In the genomic region with DNA sequence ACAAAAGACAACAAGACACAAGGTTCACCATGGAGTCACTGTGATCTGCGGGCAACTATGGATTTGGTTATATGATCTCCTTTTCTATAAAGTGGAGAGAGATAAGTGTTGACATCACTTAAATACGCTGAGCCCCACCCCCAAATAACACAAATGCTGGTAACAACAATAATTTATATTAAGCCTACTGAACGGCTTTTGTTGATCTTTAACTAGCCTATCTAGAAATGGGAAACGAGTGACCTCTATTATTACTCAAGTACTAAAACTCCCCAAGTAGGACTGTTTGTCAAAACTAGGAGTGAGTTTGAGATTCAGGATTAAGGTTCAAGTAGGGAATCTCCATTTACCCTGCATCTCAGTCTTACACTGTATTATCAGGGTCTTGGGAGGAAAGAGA, we compare ENCODE assay signal across 10 cellular contexts. TPM values are rescaled to one million over a fixed set of nuclear protein-coding genes. Genes with fewer than 3 reads are reported as not detected.
A peak's percentile ranks its signal among the peaks of the same experiment; 100 is the strongest.
DNase-seq lines count a peak whose midpoint lies in the region; ATAC-seq and TF ChIP-seq lines count a peak whose summit lies in the region.
"Had no signal": no experiment of that assay in that cellular context is flagged by ENCODE, and none has a peak within 500 bp of the region (broad histone marks: within the 10 kb centered on the region; RNA-seq: fewer than 3 reads in every experiment).

No MANE protein-coding gene starts in this region.

- no peaks in the 10 kb centered on the region for H3K27me3 Mint-ChIP-seq in stimulated activated memory B cell treated with anti-CD40 and anti-IgM and Interleukin-4, amounts not matched to agents 10 μg/mL and 1 μg/mL and 100 μg/mL, for 72 hours
- H3K27me3 Mint-ChIP-seq: stimulated activated naive B cell treated with anti-CD40 and anti-IgM and Interleukin-4, amounts not matched to agents 10 μg/mL and 1 μg/mL and 100 μg/mL, for 72 hours had no signal

- no peaks in the 10 kb centered on the region for H3K9me3 ChIP-seq in SK-N-SH

- H3K4me3 ChIP-seq in GM12865 (ENCODE audit: low read depth, low read length): peak overlapping the region; percentile 31; the same call in 1 of the 2 replicates
- peak overlapping the region; percentile 43 to 65; a peak in 3 of 4 replicates for H3K4me3 ChIP-seq in SK-N-SH (ENCODE audit: low read depth in 2 of 2, low read length in 1 of 2)

- H3K36me3 ChIP-seq in SK-N-SH (replicated peaks in 1 of 2; ENCODE audit: control insufficient read depth in 1 of 2, insufficient read depth in 2 of 2, low read length in 1 of 2): peaks cover 0 to 4% of the 10 kb centered on the region in 2 experiments

- no peaks in the 10 kb centered on the region for H3K27me3 ChIP-seq in SK-N-SH (ENCODE audit: insufficient read depth)

- CTCF ChIA-PET in SK-N-SH (lab: Yijun Ruan, JAX): interaction anchor here (1.3 kb wide), 1 partner anchor 18 kb away, joined by 4 read pairs; no protein-coding TSS in a partner anchor

- peaks cover 0 to 23% of the 10 kb centered on the region in 2 experiments; a peak in 2 of 4 replicates for H3K4me1 ChIP-seq in SK-N-SH (ENCODE audit: control insufficient read depth in 1 of 2, insufficient read depth in 2 of 2, low read depth in 1 of 2, low read length in 1 of 2)

- H3K4me3 Mint-ChIP-seq in stimulated activated memory B cell treated with anti-CD40 and anti-IgM and Interleukin-4, amounts not matched to agents 10 μg/mL and 1 μg/mL and 100 μg/mL, for 72 hours: no peak overlapping the region
- H3K4me3 Mint-ChIP-seq: stimulated activated naive B cell treated with anti-CD40 and anti-IgM and Interleukin-4, amounts not matched to agents 10 μg/mL and 1 μg/mL and 100 μg/mL, for 72 hours had no signal

- no peaks in the 10 kb centered on the region for H3K36me3 Mint-ChIP-seq in stimulated activated memory B cell treated with anti-CD40 and anti-IgM and Interleukin-4, amounts not matched to agents 10 μg/mL and 1 μg/mL and 100 μg/mL, for 72 hours

- H4K20me1 ChIP-seq in SK-N-SH (ENCODE audit: insufficient read depth): no peaks in the 10 kb centered on the region

- TF ChIP-seq RAD21 in SK-N-SH (IDR thresholded peaks at IDR 0.05; ENCODE audit: low read length): no peak

- no peak for TF ChIP-seq EP300 in SK-N-SH (IDR thresholded peaks at IDR 0.05; ENCODE audit: borderline replicate concordance in 1 of 2, low read depth in 1 of 2, low read length in 1 of 2)

- DNase-seq in GM12865 (ENCODE audit: low read depth): no peak
- DNase-seq in SK-N-SH: no peak
- DNase-seq in iris pigment epithelial cell (ENCODE audit: low read depth): peak; percentile 71
- DNase-seq in NCI-H2107 treated with DMSO at 0.1 percent for 48 hours (lab: John Stamatoyannopoulos, UW; ENCODE audit: unreplicated experiment): no peak
- DNase-seq in SIG-M5 (lab: John Stamatoyannopoulos, UW): no peak
- DNase-seq: NCI-H2171 treated with DMSO at 0.1 percent for 48 hours; stimulated activated naive B cell treated with anti-CD40 and anti-IgM and Interleukin-4, amounts not matched to agents 10 μg/mL and 1 μg/mL and 100 μg/mL, for 72 hours had no signal

- peaks cover 7% of the 10 kb centered on the region; the same call in 1 of the 2 replicates for H3K79me2 ChIP-seq in SK-N-SH (ENCODE audit: insufficient read depth)

- H3K9ac ChIP-seq in SK-N-SH: peak overlapping the region; percentile 95

- H3F3A ChIP-seq in SK-N-SH (replicated peaks; ENCODE audit: insufficient read depth): peaks cover 35% of the 10 kb centered on the region

- H2AFZ ChIP-seq in SK-N-SH (ENCODE audit: low read depth): peak overlapping the region; percentile 49

- POLR2A ChIA-PET in SK-N-SH (lab: Yijun Ruan, JAX): no interaction called here

- H3K27ac Mint-ChIP-seq in stimulated activated memory B cell treated with anti-CD40 and anti-IgM and Interleukin-4, amounts not matched to agents 10 μg/mL and 1 μg/mL and 100 μg/mL, for 72 hours: peak overlapping the region; percentile 2
- H3K27ac Mint-ChIP-seq: stimulated activated naive B cell treated with anti-CD40 and anti-IgM and Interleukin-4, amounts not matched to agents 10 μg/mL and 1 μg/mL and 100 μg/mL, for 72 hours had no signal

- ATAC-seq in stimulated activated memory B cell treated with anti-CD40 and anti-IgM and Interleukin-4, amounts not matched to agents 10 μg/mL and 1 μg/mL and 100 μg/mL, for 72 hours: no peak
- ATAC-seq in GM18868 (IDR thresholded peaks at IDR 0.05; ENCODE audit: unreplicated experiment) (no peak), HG03108 (IDR thresholded peaks at IDR 0.05; ENCODE audit: unreplicated experiment) (no peak)
- ATAC-seq: stimulated activated naive B cell treated with anti-CD40 and anti-IgM and Interleukin-4, amounts not matched to agents 10 μg/mL and 1 μg/mL and 100 μg/mL, for 72 hours had no signal

- peaks cover 26% of the 10 kb centered on the region for H3K4me1 Mint-ChIP-seq in stimulated activated memory B cell treated with anti-CD40 and anti-IgM and Interleukin-4, amounts not matched to agents 10 μg/mL and 1 μg/mL and 100 μg/mL, for 72 hours

- TF ChIP-seq CTCF in GM12865 (IDR thresholded peaks at IDR 0.05; ENCODE audit: insufficient read depth, low read depth, low read length, missing control alignments) (no peak), SK-N-SH (IDR thresholded peaks at IDR 0.05) (no peak)

- H3K9me3 Mint-ChIP-seq in stimulated activated memory B cell treated with anti-CD40 and anti-IgM and Interleukin-4, amounts not matched to agents 10 μg/mL and 1 μg/mL and 100 μg/mL, for 72 hours: no peaks in the 10 kb centered on the region
- H3K9me3 Mint-ChIP-seq: stimulated activated naive B cell treated with anti-CD40 and anti-IgM and Interleukin-4, amounts not matched to agents 10 μg/mL and 1 μg/mL and 100 μg/mL, for 72 hours had no signal

- H3K27ac ChIP-seq in SK-N-SH (ENCODE audit: low read depth in 2 of 2, low read length in 1 of 2): peak overlapping the region; percentile 95 to 99

- H3K9me2 ChIP-seq in SK-N-SH: no peaks in the 10 kb centered on the region

- peak overlapping the region; percentile 79 for H3K4me2 ChIP-seq in SK-N-SH

- 14% methylated on average over 4 of the region's 4 CpGs for WGBS in SK-N-SH (ENCODE audit: low lambda C conversion rate)

TF ChIP-seq in SK-N-SH, 30 proteins besides CTCF, POLR2A, EP300 and RAD21:
- TF ChIP-seq NRF1 (IDR thresholded peaks at IDR 0.05; ENCODE audit: low read depth, low read length) (no peak), MXI1 (IDR thresholded peaks at IDR 0.05; ENCODE audit: low read depth, low read length) (no peak), SIN3A (IDR thresholded peaks at IDR 0.05; ENCODE audit: borderline replicate concordance, low read depth, low read length) (no peak), RXRA (IDR thresholded peaks at IDR 0.05; ENCODE audit: borderline replicate concordance, low read depth) (no peak), FOXJ3 (CRISPR knock-in tag; IDR thresholded peaks at IDR 0.05) (no peak), GATA2 (CRISPR knock-in tag; IDR thresholded peaks at IDR 0.05) (no peak), ELF1 (IDR thresholded peaks at IDR 0.05) (no peak), JUND (IDR thresholded peaks at IDR 0.05) (no peak), TEAD4 (IDR thresholded peaks at IDR 0.05; ENCODE audit: borderline replicate concordance, insufficient read depth) (no peak)
- TF ChIP-seq, protein P1, sequence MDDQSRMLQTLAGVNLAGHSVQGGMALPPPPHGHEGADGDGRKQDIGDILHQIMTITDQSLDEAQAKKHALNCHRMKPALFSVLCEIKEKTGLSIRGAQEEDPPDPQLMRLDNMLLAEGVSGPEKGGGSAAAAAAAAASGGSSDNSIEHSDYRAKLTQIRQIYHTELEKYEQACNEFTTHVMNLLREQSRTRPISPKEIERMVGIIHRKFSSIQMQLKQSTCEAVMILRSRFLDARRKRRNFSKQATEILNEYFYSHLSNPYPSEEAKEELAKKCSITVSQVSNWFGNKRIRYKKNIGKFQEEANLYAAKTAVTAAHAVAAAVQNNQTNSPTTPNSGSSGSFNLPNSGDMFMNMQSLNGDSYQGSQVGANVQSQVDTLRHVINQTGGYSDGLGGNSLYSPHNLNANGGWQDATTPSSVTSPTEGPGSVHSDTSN (IDR thresholded peaks at IDR 0.05): no peak
- TF ChIP-seq, protein P2, sequence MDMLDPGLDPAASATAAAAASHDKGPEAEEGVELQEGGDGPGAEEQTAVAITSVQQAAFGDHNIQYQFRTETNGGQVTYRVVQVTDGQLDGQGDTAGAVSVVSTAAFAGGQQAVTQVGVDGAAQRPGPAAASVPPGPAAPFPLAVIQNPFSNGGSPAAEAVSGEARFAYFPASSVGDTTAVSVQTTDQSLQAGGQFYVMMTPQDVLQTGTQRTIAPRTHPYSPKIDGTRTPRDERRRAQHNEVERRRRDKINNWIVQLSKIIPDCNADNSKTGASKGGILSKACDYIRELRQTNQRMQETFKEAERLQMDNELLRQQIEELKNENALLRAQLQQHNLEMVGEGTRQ (IDR thresholded peaks at IDR 0.05; ENCODE audit: borderline replicate concordance, low read depth, low read length): no peak
- TF ChIP-seq, protein P3, sequence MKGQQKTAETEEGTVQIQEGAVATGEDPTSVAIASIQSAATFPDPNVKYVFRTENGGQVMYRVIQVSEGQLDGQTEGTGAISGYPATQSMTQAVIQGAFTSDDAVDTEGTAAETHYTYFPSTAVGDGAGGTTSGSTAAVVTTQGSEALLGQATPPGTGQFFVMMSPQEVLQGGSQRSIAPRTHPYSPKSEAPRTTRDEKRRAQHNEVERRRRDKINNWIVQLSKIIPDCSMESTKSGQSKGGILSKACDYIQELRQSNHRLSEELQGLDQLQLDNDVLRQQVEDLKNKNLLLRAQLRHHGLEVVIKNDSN (IDR thresholded peaks at IDR 0.05; ENCODE audit: borderline replicate concordance, low read depth): no peak

RNA-seq across cellular contexts. Expression of a gene that starts 52.2 kb away (rescaled TPM):
- polyA plus RNA-seq in SK-N-SH (2012; rRNA removed): 2.3 and 5.2 TPM in 2 replicates
- polyA plus RNA-seq in SK-N-SH (2012; cell fraction: cytosol; rRNA removed): 4.1 and 5.1 TPM in 2 replicates
- polyA plus RNA-seq in SK-N-SH (2012; cell fraction: nucleus; rRNA removed): 1.3 and 2.0 TPM in 2 replicates
